Comparison of ENCODE assay signal across 10 cellular contexts in genomic region chr16:70476272-70477020, GRCh38. TPM values are rescaled to one million over a fixed set of nuclear protein-coding genes. Genes with fewer than 3 reads are reported as not detected.
DNase-seq lines count a peak whose midpoint lies in the region; ATAC-seq and TF ChIP-seq lines count a peak whose summit lies in the region.
"Had no signal": no experiment of that assay in that cellular context is flagged by ENCODE, and none has a peak within 500 bp of the region (broad histone marks: within the 10 kb centered on the region; RNA-seq: fewer than 3 reads in every experiment).

No MANE protein-coding gene starts in this region.

- H3K14ac ChIP-seq in H9 (ENCODE audit: insufficient read depth, low read length), result no peak overlapping the region

- no peak overlapping the region for H2AK5ac ChIP-seq in H9 (ENCODE audit: insufficient read length, low read length)

- H3K4me2 ChIP-seq in Karpas-422 (ENCODE audit: low read depth, low read length, poor library complexity, severe bottlenecking) (peak overlapping the region; percentile 13), H9 (ENCODE audit: insufficient read depth, insufficient read length, low read length) (no peak overlapping the region)
- H3K4me2 ChIP-seq: BLaER1 had no signal

- no peak overlapping the region for H2BK120ac ChIP-seq in H9 (ENCODE audit: low read depth, low read length, poor library complexity, severe bottlenecking)

- H3K9me3 ChIP-seq in Karpas-422 (ENCODE audit: low read length), result no peaks in the 10 kb centered on the region
- no peaks in the 10 kb centered on the region for H3K9me3 ChIP-seq in left lung
- no peaks in the 10 kb centered on the region for H3K9me3 ChIP-seq in H9 (ENCODE audit: control insufficient read depth, low read depth, low read length)
- H3K9me3 ChIP-seq: BLaER1 had no signal

- H3K36me3 ChIP-seq in Karpas-422 (ENCODE audit: insufficient read depth, low read length) (no peaks in the 10 kb centered on the region), left lung (peaks cover 0 to 78% of the 10 kb centered on the region in 2 donors)

- H2BK12ac ChIP-seq in H9 (ENCODE audit: insufficient read length, low read depth, low read length), result no peak overlapping the region

- no peak overlapping the region for H3K18ac ChIP-seq in H9 (ENCODE audit: insufficient read length, low read depth, low read length)

- H3K4me3 Mint-ChIP-seq in activated naive CD4-positive, alpha-beta T cell treated with anti-CD3 and anti-CD28 coated beads for 36 hours, result no peak overlapping the region
- H3K4me3 Mint-ChIP-seq in H9, result no peak overlapping the region; a peak in 1 of 5 replicates

- no peaks in the 10 kb centered on the region for H3K23me2 ChIP-seq in H9 (ENCODE audit: insufficient read length, low read depth, low read length, poor library complexity, severe bottlenecking)

- intact Hi-C loops in activated naive CD4-positive, alpha-beta T cell treated with anti-CD3 and anti-CD28 coated beads for 36 hours (cut with micrococcal nuclease), result loop anchor here (1.0 to 2.0 kb wide), 7 partner anchors 22 to 260 kb away; partner anchors contain the start of genes COG4, FCSK, SF3B3 and ST3GAL2
- intact Hi-C loops in left lung (cut with DNase I), result loop anchor here in 1 of 2 donors (10.0 kb wide), 1 partner anchor 82 kb away; no protein-coding TSS in a partner anchor

- H3K27me3 ChIP-seq in Karpas-422 (ENCODE audit: low read length) (no peaks in the 10 kb centered on the region), left lung (no peaks in the 10 kb centered on the region), H9 (ENCODE audit: insufficient read depth, low read length) (no peaks in the 10 kb centered on the region)
- H3K27me3 ChIP-seq: BLaER1, cardiac muscle cell had no signal

- no peak overlapping the region; the same call in 1 of the 2 replicates for H3K4me3 ChIP-seq in Karpas-422 (ENCODE audit: low read length)
- H3K4me3 ChIP-seq in left lung, result no peak overlapping the region
- H3K4me3 ChIP-seq: BLaER1, cardiac muscle cell had no signal

- no peaks in the 10 kb centered on the region for H3K27me3 Mint-ChIP-seq in activated naive CD4-positive, alpha-beta T cell treated with anti-CD3 and anti-CD28 coated beads for 36 hours (ENCODE audit: low read depth)
- H3K27me3 Mint-ChIP-seq in H9 (ENCODE audit: low read depth), result no peaks in the 10 kb centered on the region

- no peaks in the 10 kb centered on the region for H3K9me2 ChIP-seq in Karpas-422 (replicated peaks; ENCODE audit: insufficient read depth, low read length)

- ATAC-seq in GM21786 (IDR thresholded peaks at IDR 0.05; ENCODE audit: unreplicated experiment) (peak; percentile 93), left lung (peak; percentile 59)

- H4K91ac ChIP-seq in H9 (ENCODE audit: insufficient read length, low read depth, low read length), result no peak overlapping the region

- CTCF ChIA-PET in activated naive CD4-positive, alpha-beta T cell treated with anti-CD3 and anti-CD28 coated beads for 36 hours (lab: Charles Lee), result interaction anchor here (0.6 to 2.3 kb wide), 6 partner anchors 10 to 86 kb away, joined by 3 to 7 read pairs (median 4); no protein-coding TSS in a partner anchor

- H4K5ac ChIP-seq in H9 (ENCODE audit: insufficient read length, low read depth, low read length), result no peak overlapping the region

- DNase-seq in NK-92 treated with Interleukin-12 subunit alpha and Interleukin-12 subunit beta, amount 100 ng/mL, for 24 hours (lab: John Stamatoyannopoulos, UW), result peak; percentile 13
- DNase-seq in NK-92 (lab: John Stamatoyannopoulos, UW; ENCODE audit: unreplicated experiment) (no peak), Karpas-422 (peak; percentile 50), left lung (no peak), H9 (no peak), NCI-H1436 (lab: John Stamatoyannopoulos, UW) (no peak)
- DNase-seq in activated naive CD4-positive, alpha-beta T cell treated with anti-CD3 and anti-CD28 coated beads for 36 hours, result peak; percentile 79

- H4K8ac ChIP-seq in H9 (replicated peaks; ENCODE audit: insufficient read length, low read depth, low read length), result no peak overlapping the region

- no peak overlapping the region for H2BK15ac ChIP-seq in H9 (ENCODE audit: low read depth, low read length)

- TF ChIP-seq CTCF in left lung (IDR thresholded peaks at IDR 0.05) (no peak), H9 (conservative IDR thresholded peaks at IDR 0.05) (no peak)

- H2AFZ ChIP-seq in Karpas-422 (ENCODE audit: low read length) (no peak overlapping the region), H9 (ENCODE audit: low read length) (no peak overlapping the region)

- no peaks in the 10 kb centered on the region for H3K79me1 ChIP-seq in H9 (ENCODE audit: insufficient read depth, low read depth, low read length, poor library complexity, severe bottlenecking)

- H3K23ac ChIP-seq in H9 (ENCODE audit: insufficient read length, low read depth, low read length), result no peak overlapping the region

- H4K20me1 ChIP-seq in Karpas-422 (ENCODE audit: insufficient read depth, low read depth, low read length), result no peaks in the 10 kb centered on the region
- H4K20me1 ChIP-seq in H9 (ENCODE audit: control insufficient read depth, insufficient read depth, insufficient read length), result peaks cover 3% of the 10 kb centered on the region

- H3K4me1 Mint-ChIP-seq in activated naive CD4-positive, alpha-beta T cell treated with anti-CD3 and anti-CD28 coated beads for 36 hours (ENCODE audit: low read depth), result peaks cover 20% of the 10 kb centered on the region
- peaks cover 4 to 8% of the 10 kb centered on the region in 2 experiments; a peak in 3 of 4 replicates for H3K4me1 Mint-ChIP-seq in H9

- no peak overlapping the region for H2BK20ac ChIP-seq in H9 (ENCODE audit: low read depth, low read length, poor library complexity, severe bottlenecking)

- H3K9ac ChIP-seq in Karpas-422 (ENCODE audit: low read length) (peak overlapping the region; percentile 26), H9 (ENCODE audit: extremely low read depth, insufficient read length, low read length) (no peak overlapping the region)
- H3K9ac ChIP-seq: BLaER1 had no signal

- no peak overlapping the region for H3K56ac ChIP-seq in H9 (ENCODE audit: insufficient read length, low read depth, low read length)

- H3K36me3 Mint-ChIP-seq in activated naive CD4-positive, alpha-beta T cell treated with anti-CD3 and anti-CD28 coated beads for 36 hours (ENCODE audit: low read depth), result peaks cover 3% of the 10 kb centered on the region
- H3K36me3 Mint-ChIP-seq in H9 (ENCODE audit: insufficient read depth in 1 of 3, low read depth in 3 of 3), result peaks cover 0 to 13% (median 8%) of the 10 kb centered on the region in 3 experiments; a peak in 5 of 7 replicates

- H3K79me2 ChIP-seq in Karpas-422 (ENCODE audit: low read length) (no peaks in the 10 kb centered on the region), H9 (ENCODE audit: insufficient read depth, low read length) (no peaks in the 10 kb centered on the region)

- H3K27ac ChIP-seq in Karpas-422 (ENCODE audit: low read length) (peak overlapping the region; percentile 82), left lung (no peak overlapping the region), H9 (ENCODE audit: insufficient read length, low read depth, low read length) (no peak overlapping the region)
- H3K27ac ChIP-seq: BLaER1, cardiac muscle cell had no signal

- no peak overlapping the region for H3T11ph ChIP-seq in H9 (ENCODE audit: low read length)

- H3K9me3 Mint-ChIP-seq in activated naive CD4-positive, alpha-beta T cell treated with anti-CD3 and anti-CD28 coated beads for 36 hours, result no peaks in the 10 kb centered on the region
- H3K9me3 Mint-ChIP-seq in H9, result no peaks in the 10 kb centered on the region

- no CpG with 5 or more reads among the region's 13 CpGs for WGBS in H9 (ENCODE audit: extremely low coverage, insufficient read length, low lambda C conversion rate)

- H3K4me1 ChIP-seq in Karpas-422 (ENCODE audit: low read length) (peaks cover 30% of the 10 kb centered on the region), left lung (peaks cover 0 to 16% of the 10 kb centered on the region in 2 donors), H9 (ENCODE audit: insufficient read depth, low read length) (no peaks in the 10 kb centered on the region; the same call in 1 of the 2 replicates)

- no peak overlapping the region for H2BK5ac ChIP-seq in H9 (ENCODE audit: insufficient read length, low read length)

- no peak overlapping the region for H3K4ac ChIP-seq in H9 (ENCODE audit: low read depth, low read length)

- peak overlapping the region; percentile 90 for H3K27ac Mint-ChIP-seq in activated naive CD4-positive, alpha-beta T cell treated with anti-CD3 and anti-CD28 coated beads for 36 hours
- H3K27ac Mint-ChIP-seq in H9, result no peak overlapping the region; a peak in 1 of 7 replicates

RNA-seq across cellular contexts. Expression of gene FCSK, which starts 22.1 kb away (rescaled TPM):
- total RNA-seq in Karpas-422 (2014; rRNA removed; shearing (Covaris generic); ENCODE audit: low replicate concordance), result 6.4 and 17.4 TPM in 2 replicates
- 10 to 100 TPM; 12.2 to 12.6 TPM for total RNA-seq in activated naive CD4-positive, alpha-beta T cell treated with anti-CD3 and anti-CD28 coated beads for 36 hours
- total RNA-seq in left lung, result 10 to 100 TPM; 20.4 to 20.7 TPM
- total RNA-seq in H9 (2021), result 6.5 and 7.9 TPM in 2 replicates

RNA-seq across cellular contexts. Expression of gene ST3GAL2, which starts 37.5 kb away (rescaled TPM):
- 48.1 and 62.4 TPM in 2 replicates for total RNA-seq in Karpas-422 (2014; rRNA removed; shearing (Covaris generic); ENCODE audit: low replicate concordance)
- total RNA-seq in activated naive CD4-positive, alpha-beta T cell treated with anti-CD3 and anti-CD28 coated beads for 36 hours, result 1 to 10 TPM; 9.3 to 9.9 TPM
- 10 to 100 TPM; 28.7 to 35.1 TPM for total RNA-seq in left lung
- 45.9 and 49.0 TPM in 2 replicates for total RNA-seq in H9 (2021)

RNA-seq across cellular contexts. Expression of gene COG4, which starts 46.9 kb away (rescaled TPM):
- total RNA-seq in Karpas-422 (2014; rRNA removed; shearing (Covaris generic); ENCODE audit: low replicate concordance), result 24.7 and 47.0 TPM in 2 replicates
- 10 to 100 TPM; 42.0 to 48.7 TPM for total RNA-seq in activated naive CD4-positive, alpha-beta T cell treated with anti-CD3 and anti-CD28 coated beads for 36 hours
- total RNA-seq in left lung, result 10 to 100 TPM; 58.5 to 66.7 TPM
- 51.9 and 54.1 TPM in 2 replicates for total RNA-seq in H9 (2021)

RNA-seq across cellular contexts. Expression of gene SF3B3, which starts 47.2 kb away (rescaled TPM):
- total RNA-seq in Karpas-422 (2014; rRNA removed; shearing (Covaris generic); ENCODE audit: low replicate concordance), result 126 and 187 TPM in 2 replicates
- total RNA-seq in activated naive CD4-positive, alpha-beta T cell treated with anti-CD3 and anti-CD28 coated beads for 36 hours, result 100 to 1,000 TPM; 397 to 416 TPM
- total RNA-seq in left lung (100 to 1,000 TPM; 210 to 255 TPM), H9 (2021) (493 and 511 TPM in 2 replicates)

Comparison
In these comparisons a context has a peak if more than half of its experiments do, and no peak if none do; other contexts are left out.
1. DNase-seq: peak in NK-92 treated with Interleukin-12 subunit alpha and Interleukin-12 subunit beta, amount 100 ng/mL, for 24 hours (single experiment), Karpas-422 (single experiment) and activated naive CD4-positive, alpha-beta T cell treated with anti-CD3 and anti-CD28 coated beads for 36 hours (single experiment); none in NK-92 (single experiment), left lung (0 of 2), H9 (single experiment) and NCI-H1436 (single experiment).